ENCODE assay signal across 1 cellular context in the genomic region with DNA sequence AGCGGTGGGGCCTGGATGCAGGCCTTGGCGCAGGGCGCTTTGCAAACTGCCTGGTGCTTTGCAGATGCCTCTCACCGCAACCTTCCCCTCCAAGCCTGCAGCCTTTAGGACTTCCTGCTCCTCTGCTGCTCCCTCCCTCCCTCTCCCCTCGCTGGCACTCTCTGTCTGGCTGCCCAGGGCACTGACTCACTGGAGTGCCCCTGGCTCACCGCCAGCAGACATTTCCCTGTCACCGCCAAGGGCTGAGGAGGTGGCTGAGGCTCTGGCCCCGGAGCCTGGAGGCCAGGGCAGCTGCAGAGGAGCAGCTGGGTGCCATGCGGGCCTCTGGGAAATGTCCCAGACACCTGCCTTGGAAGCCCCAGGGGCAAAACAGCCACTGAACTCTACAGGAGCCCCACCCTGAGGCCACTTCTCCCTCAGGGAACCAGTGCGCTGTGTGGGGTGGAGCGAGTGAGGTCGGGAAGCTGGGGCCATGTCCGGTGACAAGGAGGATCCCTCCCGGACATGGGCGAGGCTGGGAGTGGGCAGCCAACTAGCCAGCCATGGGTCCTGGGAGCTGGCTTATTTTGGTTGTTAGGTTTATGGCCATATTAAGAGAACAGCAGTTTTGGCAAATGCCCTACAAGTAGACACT.
TF ChIP-seq lines count a peak whose summit lies in the region.

No MANE protein-coding gene starts in this region.

TF ChIP-seq in A549, 52 proteins besides CTCF, POLR2A, EP300 and RAD21 (continued from another document):
- TF ChIP-seq JUN (IDR thresholded peaks at IDR 0.05) (no peak), CHD4 (IDR thresholded peaks at IDR 0.05; ENCODE audit: borderline replicate concordance) (no peak), ESRRA (IDR thresholded peaks at IDR 0.05; ENCODE audit: borderline replicate concordance, low read length) (no peak), EHMT2 (IDR thresholded peaks at IDR 0.05; ENCODE audit: low read depth) (no peak), MAZ (IDR thresholded peaks at IDR 0.05; ENCODE audit: borderline replicate concordance, low read depth, low read length) (no peak), RARB (CRISPR knock-in tag; IDR thresholded peaks at IDR 0.05) (no peak), CBX8 (IDR thresholded peaks at IDR 0.05) (no peak), NR3C1 (IDR thresholded peaks at IDR 0.05) (no peak), ZC3H11A (IDR thresholded peaks at IDR 0.05) (no peak), PHF8 (IDR thresholded peaks at IDR 0.05; ENCODE audit: borderline replicate concordance, low read depth) (no peak), MYC (IDR thresholded peaks at IDR 0.05; ENCODE audit: borderline replicate concordance, low read length) (no peak), FOSL2 (IDR thresholded peaks at IDR 0.05) (0 out of 2 replicates have a peak, but pooled peaks have one; percentile 37), FOSL2 (CRISPR knock-in tag; IDR thresholded peaks at IDR 0.05) (peak; percentile 90)
- TF ChIP-seq, protein P1, sequence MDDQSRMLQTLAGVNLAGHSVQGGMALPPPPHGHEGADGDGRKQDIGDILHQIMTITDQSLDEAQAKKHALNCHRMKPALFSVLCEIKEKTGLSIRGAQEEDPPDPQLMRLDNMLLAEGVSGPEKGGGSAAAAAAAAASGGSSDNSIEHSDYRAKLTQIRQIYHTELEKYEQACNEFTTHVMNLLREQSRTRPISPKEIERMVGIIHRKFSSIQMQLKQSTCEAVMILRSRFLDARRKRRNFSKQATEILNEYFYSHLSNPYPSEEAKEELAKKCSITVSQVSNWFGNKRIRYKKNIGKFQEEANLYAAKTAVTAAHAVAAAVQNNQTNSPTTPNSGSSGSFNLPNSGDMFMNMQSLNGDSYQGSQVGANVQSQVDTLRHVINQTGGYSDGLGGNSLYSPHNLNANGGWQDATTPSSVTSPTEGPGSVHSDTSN (IDR thresholded peaks at IDR 0.05) = no peak
- TF ChIP-seq, protein P2, sequence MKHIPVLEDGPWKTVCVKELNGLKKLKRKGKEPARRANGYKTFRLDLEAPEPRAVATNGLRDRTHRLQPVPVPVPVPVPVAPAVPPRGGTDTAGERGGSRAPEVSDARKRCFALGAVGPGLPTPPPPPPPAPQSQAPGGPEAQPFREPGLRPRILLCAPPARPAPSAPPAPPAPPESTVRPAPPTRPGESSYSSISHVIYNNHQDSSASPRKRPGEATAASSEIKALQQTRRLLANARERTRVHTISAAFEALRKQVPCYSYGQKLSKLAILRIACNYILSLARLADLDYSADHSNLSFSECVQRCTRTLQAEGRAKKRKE (CRISPR knock-in tag; IDR thresholded peaks at IDR 0.05; ENCODE audit: low read depth) = 0 out of 2 replicates have a peak, but pooled peaks have one; percentile 54
- TF ChIP-seq, protein P3, sequence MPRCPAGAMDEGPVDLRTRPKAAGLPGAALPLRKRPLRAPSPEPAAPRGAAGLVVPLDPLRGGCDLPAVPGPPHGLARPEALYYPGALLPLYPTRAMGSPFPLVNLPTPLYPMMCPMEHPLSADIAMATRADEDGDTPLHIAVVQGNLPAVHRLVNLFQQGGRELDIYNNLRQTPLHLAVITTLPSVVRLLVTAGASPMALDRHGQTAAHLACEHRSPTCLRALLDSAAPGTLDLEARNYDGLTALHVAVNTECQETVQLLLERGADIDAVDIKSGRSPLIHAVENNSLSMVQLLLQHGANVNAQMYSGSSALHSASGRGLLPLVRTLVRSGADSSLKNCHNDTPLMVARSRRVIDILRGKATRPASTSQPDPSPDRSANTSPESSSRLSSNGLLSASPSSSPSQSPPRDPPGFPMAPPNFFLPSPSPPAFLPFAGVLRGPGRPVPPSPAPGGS (IDR thresholded peaks at IDR 0.05) = no peak
TF ChIP-seq in A549: peak in this region for 6.
